ENCODE assay signal across 15 cellular contexts in genomic region chr6:13251242-13251641, GRCh38.
"Had no signal": no experiment of that assay in that cellular context is flagged by ENCODE, and none has a peak within 500 bp of the region (broad histone marks: within the 10 kb centered on the region; RNA-seq: fewer than 3 reads in every experiment).

No MANE protein-coding gene starts in this region.

- H3K27me3 Mint-ChIP-seq: activated naive CD8-positive, alpha-beta T cell treated with anti-CD3 and anti-CD28 coated beads, Interleukin-2, amount 50 U/mL, for 24 hours; type B pancreatic cell had no signal

- H3K4me3 Mint-ChIP-seq: activated naive CD8-positive, alpha-beta T cell treated with anti-CD3 and anti-CD28 coated beads, Interleukin-2, amount 50 U/mL, for 24 hours; memory B cell; nephron; type B pancreatic cell had no signal

- H3K27ac Mint-ChIP-seq: activated naive CD8-positive, alpha-beta T cell treated with anti-CD3 and anti-CD28 coated beads, Interleukin-2, amount 50 U/mL, for 24 hours; memory B cell; nephron; type B pancreatic cell had no signal

- H3K9me3 ChIP-seq: colonic mucosa, sigmoid colon, suprapubic skin had no signal

- H3K36me3 Mint-ChIP-seq: memory B cell, type B pancreatic cell had no signal

- DNase-seq: activated CD4-positive, alpha-beta T cell treated with anti-CD3 and anti-CD28 coated beads, Interleukin-2, amount 50 U/mL, for 48 hours; activated naive CD4-positive, alpha-beta T cell; activated naive CD8-positive, alpha-beta T cell treated with anti-CD3 and anti-CD28 coated beads, Interleukin-2, amount 50 U/mL, for 24 hours; colonic mucosa; heart left ventricle; sigmoid colon; stimulated activated CD4-positive, alpha-beta T cell treated with anti-CD3 and anti-CD28 coated beads, Interleukin-2, amount 100 ng/mL, for 24 hours; stimulated activated naive CD8-positive, alpha-beta T cell treated with anti-CD3 and anti-CD28 coated beads, Interleukin-15, Interleukin-2, amounts not matched to agents 100 U/mL and 50 U/mL, for 24 hours; T-helper 2 cell had no signal

- H3K9me3 Mint-ChIP-seq: activated naive CD8-positive, alpha-beta T cell treated with anti-CD3 and anti-CD28 coated beads, Interleukin-2, amount 50 U/mL, for 24 hours; memory B cell had no signal

- ATAC-seq: activated CD4-positive, CD25-positive, alpha-beta regulatory T cell treated with anti-CD3 and anti-CD28 coated beads, Interleukin-2, amount 50 U/mL, for 24 hours; activated naive CD8-positive, alpha-beta T cell treated with anti-CD3 and anti-CD28 coated beads, Interleukin-2, amount 50 U/mL, for 24 hours; stimulated activated naive CD8-positive, alpha-beta T cell treated with anti-CD3 and anti-CD28 coated beads, Interleukin-15, Interleukin-2, amounts not matched to agents 100 U/mL and 50 U/mL, for 24 hours had no signal

- H3K36me3 ChIP-seq: colonic mucosa, sigmoid colon, suprapubic skin had no signal

- H3K4me1 ChIP-seq: ascending aorta, colonic mucosa, sigmoid colon, suprapubic skin had no signal

- H3K4me3 ChIP-seq: ascending aorta, colonic mucosa, heart left ventricle, sigmoid colon, suprapubic skin had no signal

- H3K27ac ChIP-seq: ascending aorta, colonic mucosa, heart left ventricle, sigmoid colon, suprapubic skin had no signal

- H3K4me1 Mint-ChIP-seq: activated naive CD8-positive, alpha-beta T cell treated with anti-CD3 and anti-CD28 coated beads, Interleukin-2, amount 50 U/mL, for 24 hours had no signal

- H3K27me3 ChIP-seq: ascending aorta, colonic mucosa, heart left ventricle, sigmoid colon, suprapubic skin had no signal
